9 cellular contexts compared by ENCODE assay signal in genomic region chr17:30433514-30433913, GRCh38. TPM values are rescaled to one million over a fixed set of nuclear protein-coding genes. Genes with fewer than 3 reads are reported as not detected.
DNase-seq lines count a peak whose midpoint lies in the region; ATAC-seq and TF ChIP-seq lines count a peak whose summit lies in the region.
"Had no signal": no experiment of that assay in that cellular context is flagged by ENCODE, and none has a peak within 500 bp of the region (broad histone marks: within the 10 kb centered on the region; RNA-seq: fewer than 3 reads in every experiment).

No MANE protein-coding gene starts in this region.

- TF ChIP-seq RAD21 in SK-N-SH (IDR thresholded peaks at IDR 0.05; ENCODE audit: low read length) = no peak

- H3K27me3 ChIP-seq in SK-N-SH (ENCODE audit: insufficient read depth) (no peaks in the 10 kb centered on the region), ascending aorta (no peaks in the 10 kb centered on the region)

- CTCF ChIA-PET in SK-N-SH (lab: Yijun Ruan, JAX) = interaction anchor here (0.6 to 2.1 kb wide), 4 partner anchors 14 to 472 kb away, joined by 3 to 6 read pairs (median 3); partner anchors contain the start of gene GOSR1

- intact Hi-C loops in ascending aorta (cut with DNase I) = loop anchor here (5.0 kb wide), 1 partner anchor 44 kb away; the partner anchor contains the start of gene GOSR1

- no peak overlapping the region for H2AFZ ChIP-seq in SK-N-SH (ENCODE audit: low read depth)

- peak overlapping the region in 1 of 2 experiments; percentile 67; a peak in 2 of 4 replicates for H3K27ac ChIP-seq in SK-N-SH (ENCODE audit: low read depth in 2 of 2, low read length in 1 of 2)
- no peak overlapping the region for H3K27ac ChIP-seq in ascending aorta

- H3K79me2 ChIP-seq in SK-N-SH (ENCODE audit: insufficient read depth) = no peaks in the 10 kb centered on the region

- peaks cover 0 to 10% of the 10 kb centered on the region in 2 experiments; a peak in 1 of 4 replicates for H3K4me1 ChIP-seq in SK-N-SH (ENCODE audit: control insufficient read depth in 1 of 2, insufficient read depth in 2 of 2, low read depth in 1 of 2, low read length in 1 of 2)
- H3K4me1 ChIP-seq in ascending aorta = peaks cover 3 to 13% of the 10 kb centered on the region in 2 donors

- peak; percentile 48 to 69 for DNase-seq in AML-193 (lab: John Stamatoyannopoulos, UW)
- peak; percentile 88 for DNase-seq in LHCN-M2 (ENCODE audit: low read depth)
- DNase-seq in SK-N-SH = no peak
- peak; percentile 98 for DNase-seq in iris pigment epithelial cell (ENCODE audit: low read depth)
- DNase-seq in G401 (ENCODE audit: low spot score) = no peak
- DNase-seq in ascending aorta (ENCODE audit: low spot score in 2 of 2) = no peak
- no peak for DNase-seq in activated gamma-delta T cell treated with Interleukin-2 at 50 U/mL for 16 hours
- DNase-seq: NCI-H2227 treated with DMSO at 0.1 percent for 48 hours had no signal

- no peaks in the 10 kb centered on the region for H3K9me2 ChIP-seq in SK-N-SH

- H3K9ac ChIP-seq in SK-N-SH = no peak overlapping the region

- H3K36me3 ChIP-seq in SK-N-SH (replicated peaks in 1 of 2; ENCODE audit: control insufficient read depth in 1 of 2, insufficient read depth in 2 of 2, low read length in 1 of 2) (peaks cover 22 to 34% of the 10 kb centered on the region in 2 experiments), ascending aorta (peaks cover 3 to 12% of the 10 kb centered on the region in 2 donors)

- no peak for TF ChIP-seq CTCF in SK-N-SH (IDR thresholded peaks at IDR 0.05)
- TF ChIP-seq CTCF in ascending aorta (IDR thresholded peaks at IDR 0.05) = no peak

- H3K4me3 ChIP-seq in SK-N-SH (ENCODE audit: low read depth in 2 of 2, low read length in 1 of 2) (no peak overlapping the region), ascending aorta (no peak overlapping the region)

- peaks cover 18% of the 10 kb centered on the region for H3F3A ChIP-seq in SK-N-SH (replicated peaks; ENCODE audit: insufficient read depth)

- no peaks in the 10 kb centered on the region for H3K9me3 ChIP-seq in SK-N-SH
- no peaks in the 10 kb centered on the region for H3K9me3 ChIP-seq in ascending aorta

- in situ Hi-C loops in G401 (cut with HindIII; ENCODE audit: low sequenced_read_pairs) = no loop called here

- POLR2A ChIA-PET in SK-N-SH (lab: Yijun Ruan, JAX) = no interaction called here

- no peak for ATAC-seq in HG02884 (IDR thresholded peaks at IDR 0.05; ENCODE audit: unreplicated experiment)

- no peak for TF ChIP-seq EP300 in SK-N-SH (IDR thresholded peaks at IDR 0.05; ENCODE audit: borderline replicate concordance in 1 of 2, low read depth in 1 of 2, low read length in 1 of 2)

- no peak overlapping the region for H3K4me2 ChIP-seq in SK-N-SH

- 56% methylated on average over 1 of the region's 1 CpG for WGBS in SK-N-SH (ENCODE audit: low lambda C conversion rate)

- no peaks in the 10 kb centered on the region for H4K20me1 ChIP-seq in SK-N-SH (ENCODE audit: insufficient read depth)

TF ChIP-seq in SK-N-SH, 30 proteins besides CTCF, POLR2A, EP300 and RAD21:
- TF ChIP-seq NFIC (IDR thresholded peaks at IDR 0.05; ENCODE audit: borderline replicate concordance) (peak; percentile 89), JUND (IDR thresholded peaks at IDR 0.05) (peak; percentile 61; the same call in 1 of the 2 replicates), NRF1 (IDR thresholded peaks at IDR 0.05; ENCODE audit: low read depth, low read length) (no peak), REST (IDR thresholded peaks at IDR 0.05; ENCODE audit: low read depth, low read length) (no peak), TAF1 (IDR thresholded peaks at IDR 0.05; ENCODE audit: borderline replicate concordance, low read depth, low read length) (peak; percentile 32; the same call in 1 of the 2 replicates), PBX3 (IDR thresholded peaks at IDR 0.05) (peak; percentile 26; the same call in 1 of the 2 replicates), USF2 (IDR thresholded peaks at IDR 0.05; ENCODE audit: borderline replicate concordance, low read depth, low read length) (no peak), ELF1 (IDR thresholded peaks at IDR 0.05) (0 out of 2 replicates have a peak, but pooled peaks have one; percentile 37), USF1 (IDR thresholded peaks at IDR 0.05; ENCODE audit: borderline replicate concordance, low read depth) (no peak), FOSL2 (IDR thresholded peaks at IDR 0.05; ENCODE audit: borderline replicate concordance, low read depth) (peak; percentile 53; the same call in 1 of the 2 replicates), ZBTB33 (IDR thresholded peaks at IDR 0.05; ENCODE audit: borderline replicate concordance, low read depth) (no peak), TCF12 (IDR thresholded peaks at IDR 0.05) (peak; percentile 51; the same call in 1 of the 2 replicates)
TF ChIP-seq in SK-N-SH: peak in this region for 7.

RNA-seq across cellular contexts. Expression of gene GOSR1, which starts 43.7 kb away (rescaled TPM):
- total RNA-seq in LHCN-M2 (2014; rRNA removed) = 19.2 and 30.5 TPM in 2 replicates
- polyA plus RNA-seq in LHCN-M2 (2012) = 18.6 TPM
- polyA plus RNA-seq in SK-N-SH (2012; rRNA removed) = 12.5 and 13.7 TPM in 2 replicates
- 15.4 and 16.9 TPM in 2 replicates for polyA plus RNA-seq in SK-N-SH (2012; cell fraction: cytosol; rRNA removed)
- polyA plus RNA-seq in SK-N-SH (2012; cell fraction: nucleus; rRNA removed) = 17.9 and 25.7 TPM in 2 replicates
- total RNA-seq in G401 (2014; rRNA removed; shearing (Covaris generic)) = 16.5 and 33.9 TPM in 2 replicates
- total RNA-seq in ascending aorta = 33.0 TPM

RNA-seq across cellular contexts. Expression of gene CPD, which starts 54.8 kb away (rescaled TPM):
- total RNA-seq in LHCN-M2 (2014; rRNA removed) (26.5 and 31.1 TPM in 2 replicates), ascending aorta (141 TPM)
- polyA plus RNA-seq in LHCN-M2 (2012) = 8.5 TPM
- polyA plus RNA-seq in SK-N-SH (2012; rRNA removed) = 12.5 and 16.5 TPM in 2 replicates
- polyA plus RNA-seq in SK-N-SH (2012; cell fraction: cytosol; rRNA removed) = 20.7 and 20.8 TPM in 2 replicates
- 8.2 and 14.7 TPM in 2 replicates for polyA plus RNA-seq in SK-N-SH (2012; cell fraction: nucleus; rRNA removed)
- total RNA-seq in G401 (2014; rRNA removed; shearing (Covaris generic)) = 18.5 and 38.6 TPM in 2 replicates

Comparison
In these comparisons a context has a peak if more than half of its experiments do, and no peak if none do; other contexts are left out.
1. DNase-seq: peak in AML-193 (2 of 2), LHCN-M2 (single experiment) and iris pigment epithelial cell (single experiment); none in SK-N-SH (single experiment), G401 (single experiment), ascending aorta (0 of 2) and activated gamma-delta T cell treated with Interleukin-2 at 50 U/mL for 16 hours (single experiment).